Comparison of ENCODE assay signal across 13 cellular contexts in the genomic region with DNA sequence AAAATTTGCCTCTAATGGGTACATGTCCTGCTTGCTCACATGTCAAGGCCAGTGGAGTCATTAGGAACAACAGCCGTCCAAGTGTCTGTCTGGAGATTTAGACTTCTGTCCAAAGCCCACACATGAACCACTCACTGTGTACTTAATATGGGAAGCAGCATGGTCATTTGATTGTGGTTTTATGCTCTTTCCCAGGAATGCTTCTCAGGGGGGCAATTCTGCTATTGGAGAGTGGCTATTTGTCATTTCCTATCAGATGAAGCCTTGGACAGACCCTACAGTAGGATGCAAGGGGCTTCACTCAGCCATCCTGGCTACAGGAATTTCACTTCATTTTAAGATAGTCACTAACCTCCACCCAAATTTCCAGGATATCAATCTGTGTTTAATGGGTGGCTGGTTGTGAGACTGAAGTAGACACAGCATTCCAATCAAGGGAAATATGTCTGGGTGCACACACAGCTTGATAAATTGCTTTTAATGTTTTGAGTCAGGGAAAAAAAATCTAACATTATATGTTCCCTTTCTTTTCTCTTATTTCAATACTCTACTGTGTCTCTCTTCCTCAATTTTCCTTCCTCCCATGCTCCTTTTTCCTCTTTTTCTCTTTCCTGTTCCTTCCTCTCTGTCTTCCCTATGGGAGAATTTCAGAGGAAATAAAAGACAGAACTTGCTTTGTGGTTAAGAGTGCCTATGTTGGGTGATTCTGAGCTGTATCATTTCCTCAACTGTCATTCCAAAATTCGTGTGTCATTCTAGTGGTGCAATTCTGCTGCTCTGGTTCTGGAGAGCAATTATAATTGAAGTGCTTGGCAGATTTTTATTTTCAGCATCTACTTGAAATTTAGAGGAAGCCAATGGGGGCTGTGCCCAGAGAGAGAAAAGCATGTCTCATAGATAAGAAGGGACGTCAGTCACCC.
DNase-seq lines count a peak whose midpoint lies in the region; ATAC-seq lines count a peak whose summit lies in the region.
"Had no signal": no experiment of that assay in that cellular context is flagged by ENCODE, and none has a peak within 500 bp of the region (broad histone marks: within the 10 kb centered on the region; RNA-seq: fewer than 3 reads in every experiment).

No MANE protein-coding gene starts in this region.

- no peak overlapping the region for H2AK5ac ChIP-seq in mesenchymal stem cell (ENCODE audit: low read length, severe bottlenecking)

- H3K9ac ChIP-seq in mesenchymal stem cell (ENCODE audit: low read length), result peak overlapping the region; percentile 34

- H3K27me3 ChIP-seq in mesenchymal stem cell (ENCODE audit: control insufficient read depth in 1 of 2, insufficient read depth in 1 of 2, low read length in 2 of 2), result no peaks in the 10 kb centered on the region
- H3K27me3 ChIP-seq: esophagus muscularis mucosa had no signal

- H3K4ac ChIP-seq in mesenchymal stem cell (ENCODE audit: low read depth in 1 of 2, low read length in 2 of 2), result no peak overlapping the region

- H3K4me3 ChIP-seq in mesenchymal stem cell (ENCODE audit: insufficient read depth in 1 of 2, low read depth in 1 of 2, low read length in 2 of 2), result no peak overlapping the region
- H3K4me3 ChIP-seq: esophagus muscularis mucosa had no signal

- no peak overlapping the region for H3K23ac ChIP-seq in mesenchymal stem cell (ENCODE audit: low read length in 2 of 2)

- peak overlapping the region in 1 of 2 experiments; percentile 55 for H3K18ac ChIP-seq in mesenchymal stem cell (ENCODE audit: low read depth in 1 of 2, low read length in 2 of 2)

- H3K9me3 ChIP-seq in mesenchymal stem cell (ENCODE audit: control insufficient read depth, low read length), result no peaks in the 10 kb centered on the region
- H3K9me3 ChIP-seq: esophagus muscularis mucosa had no signal

- H3K79me1 ChIP-seq in mesenchymal stem cell (replicated peaks; ENCODE audit: low read length, poor library complexity, severe bottlenecking), result no peaks in the 10 kb centered on the region

- 10% methylated on average over 3 of the region's 3 CpGs for WGBS in mesenchymal stem cell

- H2BK5ac ChIP-seq in mesenchymal stem cell (ENCODE audit: low read depth, low read length, poor library complexity, severe bottlenecking), result no peak overlapping the region

- no peak overlapping the region for H3K4me2 ChIP-seq in mesenchymal stem cell (ENCODE audit: low read length, poor library complexity, severe bottlenecking)

- no peak overlapping the region for H2BK15ac ChIP-seq in mesenchymal stem cell (ENCODE audit: low read depth, poor library complexity, severe bottlenecking)

- DNase-seq in ELR (ENCODE audit: low read depth) (peak; percentile 87), NCI-H226 (peak; percentile 80), dedifferentiated amniotic fluid mesenchymal stem cell (ENCODE audit: extremely low spot score) (peak; percentile 57), mesenchymal stem cell (peak; percentile 78), NK-92 (lab: John Stamatoyannopoulos, UW; ENCODE audit: unreplicated experiment) (no peak), cerebellar cortex (ENCODE audit: low spot score) (no peak)
- DNase-seq: NCI-H2081, nucleus accumbens, RPMI8226, WERI-Rb-1 had no signal

- H2AFZ ChIP-seq in mesenchymal stem cell (ENCODE audit: low read depth, low read length), result no peak overlapping the region

- H4K8ac ChIP-seq in mesenchymal stem cell (ENCODE audit: low read length), result no peak overlapping the region

- H3K4me1 ChIP-seq in mesenchymal stem cell (ENCODE audit: control insufficient read depth, insufficient read depth, low read depth, low read length), result peaks cover 1% of the 10 kb centered on the region

- H3K27ac ChIP-seq in mesenchymal stem cell (ENCODE audit: low read length, poor library complexity, severe bottlenecking), result peak overlapping the region; percentile 56
- H3K27ac ChIP-seq: esophagus muscularis mucosa, WERI-Rb-1 had no signal

- H4K91ac ChIP-seq in mesenchymal stem cell (ENCODE audit: low read length), result no peak overlapping the region

- no peaks in the 10 kb centered on the region for H3K36me3 ChIP-seq in mesenchymal stem cell (ENCODE audit: control insufficient read depth in 1 of 2, insufficient read depth in 2 of 2, low read depth in 1 of 2, low read length in 2 of 2)
- H3K36me3 ChIP-seq: esophagus muscularis mucosa, WERI-Rb-1 had no signal

- H2BK120ac ChIP-seq in mesenchymal stem cell (ENCODE audit: low read depth, low read length), result no peak overlapping the region

- H3K14ac ChIP-seq in mesenchymal stem cell (ENCODE audit: low read length in 2 of 2), result no peak overlapping the region

- ATAC-seq in GM19467 (IDR thresholded peaks at IDR 0.05; ENCODE audit: unreplicated experiment), result no peak
- no peak for ATAC-seq in GM18511 (IDR thresholded peaks at IDR 0.05; ENCODE audit: unreplicated experiment)

- H2BK12ac ChIP-seq in mesenchymal stem cell (ENCODE audit: low read length in 2 of 2), result no peak overlapping the region

Comparison
In these comparisons a context has a peak if more than half of its experiments do, and no peak if none do; other contexts are left out.
1. DNase-seq: peak in ELR (single experiment), NCI-H226 (single experiment), dedifferentiated amniotic fluid mesenchymal stem cell (single experiment) and mesenchymal stem cell (single experiment); none in NK-92 (single experiment) and cerebellar cortex (single experiment).